Comparison of ENCODE assay signal across 29 cellular contexts in the genomic region with DNA sequence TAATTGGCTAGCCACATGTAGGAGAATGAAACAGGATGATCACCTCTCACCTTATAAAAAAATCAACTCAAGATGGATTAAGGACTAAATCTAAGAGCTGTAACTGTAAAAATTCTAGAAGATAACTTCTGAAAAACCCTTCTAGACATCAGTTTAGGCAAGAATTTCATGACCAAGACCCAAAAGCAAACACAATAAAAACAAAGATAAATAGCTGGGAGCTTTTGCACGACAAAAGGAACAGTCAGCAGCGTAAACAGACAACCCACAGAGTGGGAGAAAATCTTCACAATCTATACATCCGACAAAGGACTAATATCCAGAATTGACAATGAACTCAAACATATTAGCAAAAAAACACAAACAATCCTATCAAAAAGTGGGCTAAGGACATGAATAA.
DNase-seq lines count a peak whose midpoint lies in the region; ATAC-seq and TF ChIP-seq lines count a peak whose summit lies in the region.
"Had no signal": no experiment of that assay in that cellular context is flagged by ENCODE, and none has a peak within 500 bp of the region (broad histone marks: within the 10 kb centered on the region; RNA-seq: fewer than 3 reads in every experiment).

No MANE protein-coding gene starts in this region.

- no peak overlapping the region for H3K9ac ChIP-seq in PC-3 (ENCODE audit: low read length)
- H3K9ac ChIP-seq: BLaER1; BLaER1 treated with 17β-estradiol and CSF1 and Interleukin-3, amounts not matched to agents 10 nM and 100 nM had no signal

- intact Hi-C loops in PC-3 (cut with micrococcal nuclease), result loop anchor here (5.0 kb wide), 2 partner anchors 68 to 262 kb away; no protein-coding TSS in a partner anchor
- intact Hi-C loops in CD4-positive, alpha-beta memory T cell (cut with micrococcal nuclease), result no loop called here

- BruUV-seq in PC-3 (replicated peaks; lab: Mats Ljungman, UMichigan), result no TSS peak

- H2AFZ ChIP-seq in PC-3 (ENCODE audit: low read length), result no peak overlapping the region

- H3K4me1 Mint-ChIP-seq in CD4-positive, alpha-beta memory T cell, result no peaks in the 10 kb centered on the region
- H3K4me1 Mint-ChIP-seq: B cell; CD14-positive monocyte; CD4-positive, CD25-positive, alpha-beta regulatory T cell; CD8-positive, alpha-beta memory T cell had no signal

- H4K20me1 ChIP-seq in PC-3 (ENCODE audit: low read length), result no peaks in the 10 kb centered on the region
- H4K20me1 ChIP-seq: BLaER1; BLaER1 treated with 17β-estradiol and CSF1 and Interleukin-3, amounts not matched to agents 10 nM and 100 nM had no signal

- no peaks in the 10 kb centered on the region for H3K79me2 ChIP-seq in PC-3 (ENCODE audit: low read length)

- peak overlapping the region; percentile 18; the same call in 1 of the 2 replicates for H3K27ac ChIP-seq in 22Rv1
- H3K27ac ChIP-seq in PC-3 (ENCODE audit: low read length), result peak overlapping the region; percentile 46; the same call in 1 of the 2 replicates
- no peak overlapping the region for H3K27ac ChIP-seq in CD4-positive, alpha-beta memory T cell (ENCODE audit: low read depth, low read length)
- H3K27ac ChIP-seq: A549; BLaER1; BLaER1 treated with 17β-estradiol and CSF1 and Interleukin-3, amounts not matched to agents 10 nM and 100 nM; C4-2B had no signal

- H3K27me3 ChIP-seq in PC-3 (ENCODE audit: low read length), result no peaks in the 10 kb centered on the region
- no peaks in the 10 kb centered on the region for H3K27me3 ChIP-seq in CD4-positive, alpha-beta memory T cell (ENCODE audit: insufficient read depth, low read length)
- H3K27me3 ChIP-seq: BE2C; BLaER1; BLaER1 treated with 17β-estradiol and CSF1 and Interleukin-3, amounts not matched to agents 10 nM and 100 nM had no signal

- no peak for TF ChIP-seq CTCF in 22Rv1 (IDR thresholded peaks at IDR 0.05)
- no peak for TF ChIP-seq CTCF in PC-3 (conservative IDR thresholded peaks at IDR 0.05; ENCODE audit: low read depth, low read length)

- H3K9me3 ChIP-seq in PC-3 (ENCODE audit: low read length), result no peaks in the 10 kb centered on the region
- H3K9me3 ChIP-seq in CD4-positive, alpha-beta memory T cell (ENCODE audit: control insufficient read depth in 1 of 2, low read length in 2 of 2), result no peaks in the 10 kb centered on the region
- H3K9me3 ChIP-seq: A549, BE2C had no signal

- H3K36me3 ChIP-seq in PC-3 (ENCODE audit: low read depth, low read length), result no peaks in the 10 kb centered on the region
- no peaks in the 10 kb centered on the region for H3K36me3 ChIP-seq in CD4-positive, alpha-beta memory T cell (ENCODE audit: insufficient read depth, low read length)
- H3K36me3 ChIP-seq: BE2C; BLaER1; BLaER1 treated with 17β-estradiol and CSF1 and Interleukin-3, amounts not matched to agents 10 nM and 100 nM had no signal

- CTCF ChIA-PET in PC-3 (lab: Charles Lee), result no interaction called here
- CTCF ChIA-PET in CD4-positive, alpha-beta memory T cell (lab: Charles Lee; ENCODE audit: partially characterized antibody), result no interaction called here

- ATAC-seq in PC-3 (peak; percentile 60), HG02870 (IDR thresholded peaks at IDR 0.05; ENCODE audit: unreplicated experiment) (no peak)
- ATAC-seq: A549; CD8-positive, alpha-beta T cell had no signal

- peaks cover 0 to 21% (median 0%) of the 10 kb centered on the region in 8 donors for H3K9me3 Mint-ChIP-seq in CD4-positive, alpha-beta memory T cell
- H3K9me3 Mint-ChIP-seq: CD8-positive, alpha-beta T cell had no signal

- DNase-seq in PC-3, result peak; percentile 56
- DNase-seq in CD4-positive, alpha-beta memory T cell, result no peak
- DNase-seq: 8988T; ACHN; AML-193; BE2C; C1 segment of cervical spinal cord; Caco-2; Calu3; CD4-positive, alpha-beta T cell; CD4-positive, CD25-positive, alpha-beta regulatory T cell; CD8-positive, alpha-beta memory T cell; CD8-positive, alpha-beta T cell; COR-L47; DMS 273 treated with DMSO at 0.1 percent for 48 hours; DMS153; DMS53; DMS79; DMS79 treated with DMSO at 0.1 percent for 48 hours; DND-41; EL had no signal

- no peak overlapping the region for H3K4me2 ChIP-seq in PC-3 (ENCODE audit: low read length)
- H3K4me2 ChIP-seq: A549; BLaER1; BLaER1 treated with 17β-estradiol and CSF1 and Interleukin-3, amounts not matched to agents 10 nM and 100 nM had no signal

- no peaks in the 10 kb centered on the region for H3F3A ChIP-seq in PC-3 (ENCODE audit: low read length, unreplicated experiment)

- POLR2A ChIA-PET in PC-3 (lab: Charles Lee; ENCODE audit: unreplicated experiment), result interaction anchor here (0.6 kb wide), 1 partner anchor 13 kb away, joined by 3 read pairs; no protein-coding TSS in a partner anchor
- POLR2A ChIA-PET in CD4-positive, alpha-beta memory T cell (lab: Charles Lee; ENCODE audit: partially characterized antibody), result no interaction called here

- H3K9me2 ChIP-seq in PC-3 (replicated peaks; ENCODE audit: low read length), result no peaks in the 10 kb centered on the region

- H3K4me1 ChIP-seq in PC-3 (ENCODE audit: insufficient read depth, low read length), result peaks cover 31% of the 10 kb centered on the region
- H3K4me1 ChIP-seq in CD4-positive, alpha-beta memory T cell (ENCODE audit: insufficient read depth, low read length), result no peaks in the 10 kb centered on the region
- H3K4me1 ChIP-seq: A549; BE2C; BLaER1; BLaER1 treated with 17β-estradiol and CSF1 and Interleukin-3, amounts not matched to agents 10 nM and 100 nM; Caco-2 had no signal

- no peak overlapping the region for H3K4me3 ChIP-seq in PC-3 (ENCODE audit: low read length)
- H3K4me3 ChIP-seq in CD4-positive, alpha-beta memory T cell (ENCODE audit: low read length in 2 of 2), result no peak overlapping the region
- H3K4me3 ChIP-seq: A549; BLaER1; BLaER1 treated with 17β-estradiol and CSF1 and Interleukin-3, amounts not matched to agents 10 nM and 100 nM had no signal

- no peak overlapping the region for H3K4me3 Mint-ChIP-seq in CD4-positive, alpha-beta memory T cell
- H3K4me3 Mint-ChIP-seq: B cell; CD14-positive monocyte; CD4-positive, alpha-beta T cell; CD4-positive, CD25-positive, alpha-beta regulatory T cell; CD8-positive, alpha-beta memory T cell; CD8-positive, alpha-beta T cell had no signal

- H3K36me3 Mint-ChIP-seq in CD4-positive, alpha-beta memory T cell, result no peaks in the 10 kb centered on the region
- H3K36me3 Mint-ChIP-seq: CD14-positive monocyte; CD4-positive, CD25-positive, alpha-beta regulatory T cell; CD8-positive, alpha-beta memory T cell; CD8-positive, alpha-beta T cell had no signal

- no peak overlapping the region for H3K27ac Mint-ChIP-seq in CD4-positive, alpha-beta memory T cell
- H3K27ac Mint-ChIP-seq: B cell; CD14-positive monocyte; CD4-positive, alpha-beta T cell; CD4-positive, CD25-positive, alpha-beta regulatory T cell; CD8-positive, alpha-beta memory T cell; CD8-positive, alpha-beta T cell had no signal

- peaks cover 1 to 2% of the 10 kb centered on the region in 2 donors for H3K27me3 Mint-ChIP-seq in CD4-positive, alpha-beta memory T cell
- H3K27me3 Mint-ChIP-seq: B cell; CD4-positive, alpha-beta T cell; CD4-positive, CD25-positive, alpha-beta regulatory T cell; CD8-positive, alpha-beta memory T cell had no signal
